ENCODE assay signal across 1 cellular context in genomic region chr4:121472937-121473721, GRCh38.
TF ChIP-seq lines count a peak whose summit lies in the region.

No MANE protein-coding gene starts in this region.

TF ChIP-seq in GM23338, 12 proteins besides CTCF, POLR2A, EP300 and RAD21:
- TF ChIP-seq REST (IDR thresholded peaks at IDR 0.05; ENCODE audit: unreplicated experiment): no peak
- TF ChIP-seq EZH2phosphoT487 (IDR thresholded peaks at IDR 0.05; ENCODE audit: unreplicated experiment): no peak
- TF ChIP-seq ZNF462 (CRISPR knock-in tag; IDR thresholded peaks at IDR 0.05): no peak
- TF ChIP-seq NANOG (IDR thresholded peaks at IDR 0.05; ENCODE audit: borderline replicate concordance): no peak
- TF ChIP-seq JUNB (IDR thresholded peaks at IDR 0.05; ENCODE audit: unreplicated experiment): no peak
- TF ChIP-seq ZNF331 (CRISPR knock-in tag; IDR thresholded peaks at IDR 0.05; ENCODE audit: low read depth): no peak
- TF ChIP-seq EZH2 (IDR thresholded peaks at IDR 0.05; ENCODE audit: low read depth, unreplicated experiment): no peak
- no peak for TF ChIP-seq STAT1 (IDR thresholded peaks at IDR 0.05; ENCODE audit: unreplicated experiment)
- no peak for TF ChIP-seq ZNF114 (CRISPR knock-in tag; IDR thresholded peaks at IDR 0.05)
- TF ChIP-seq CREB1 (CRISPR knock-in tag; IDR thresholded peaks at IDR 0.05; ENCODE audit: low read depth): no peak
- no peak for TF ChIP-seq ETS1 (IDR thresholded peaks at IDR 0.05)
- TF ChIP-seq POLR2AphosphoS5 (IDR thresholded peaks at IDR 0.05; ENCODE audit: low read depth): no peak
